In genomic region chr12:4161718-4162117, GRCh38 we compare ENCODE assay signal across 25 cellular contexts.
DNase-seq lines count a peak whose midpoint lies in the region; ATAC-seq, FAIRE-seq and TF ChIP-seq lines count a peak whose summit lies in the region.
"Had no signal": no experiment of that assay in that cellular context is flagged by ENCODE, and none has a peak within 500 bp of the region (broad histone marks: within the 10 kb centered on the region; RNA-seq: fewer than 3 reads in every experiment).

No MANE protein-coding gene starts in this region.

- H3K79me2 ChIP-seq in MM.1S (ENCODE audit: low read length) = no peaks in the 10 kb centered on the region

- H3K36me3 Mint-ChIP-seq in T-helper 1 cell treated with Interleukin-12 subunit alpha and Interleukin-12 subunit beta and Interleukin-4 antibody, amounts not matched to agents 30 μg/mL and 1 μg/mL, for 36 hours (ENCODE audit: low read depth) = peaks cover 4% of the 10 kb centered on the region
- H3K36me3 Mint-ChIP-seq in activated naive CD8-positive, alpha-beta T cell treated with anti-CD3 and anti-CD28 coated beads, Interleukin-2, amount 50 U/mL, for 24 hours (ENCODE audit: low read depth) = peaks cover 3% of the 10 kb centered on the region
- H3K36me3 Mint-ChIP-seq in activated naive CD8-positive, alpha-beta T cell treated with anti-CD3 and anti-CD28 coated beads for 36 hours = peaks cover 7% of the 10 kb centered on the region
- H3K36me3 Mint-ChIP-seq in activated T-helper 17 cell treated with anti-CD3 and anti-CD28 coated beads, Interleukin-2, amount 50 U/mL, for 72 hours (ENCODE audit: low read depth) = no peaks in the 10 kb centered on the region
- H3K36me3 Mint-ChIP-seq: IgD-negative memory B cell had no signal

- no peak overlapping the region for H3K9ac ChIP-seq in MM.1S (ENCODE audit: low read length)
- H3K9ac ChIP-seq: BLaER1 had no signal

- peak; percentile 91 for FAIRE-seq in urothelium cell line (lab: Jason Lieb, UNC)
- FAIRE-seq: H54 had no signal

- no peaks in the 10 kb centered on the region for H4K20me1 ChIP-seq in MM.1S (ENCODE audit: insufficient read depth, low read length)
- H4K20me1 ChIP-seq: BLaER1 had no signal

- no peaks in the 10 kb centered on the region for H3K9me3 Mint-ChIP-seq in T-helper 1 cell treated with Interleukin-12 subunit alpha and Interleukin-12 subunit beta and Interleukin-4 antibody, amounts not matched to agents 30 μg/mL and 1 μg/mL, for 36 hours
- H3K9me3 Mint-ChIP-seq in activated naive CD8-positive, alpha-beta T cell treated with anti-CD3 and anti-CD28 coated beads, Interleukin-2, amount 50 U/mL, for 24 hours = no peaks in the 10 kb centered on the region
- H3K9me3 Mint-ChIP-seq in activated naive CD8-positive, alpha-beta T cell treated with anti-CD3 and anti-CD28 coated beads for 36 hours = peaks cover 5% of the 10 kb centered on the region
- no peaks in the 10 kb centered on the region for H3K9me3 Mint-ChIP-seq in activated T-helper 17 cell treated with anti-CD3 and anti-CD28 coated beads, Interleukin-2, amount 50 U/mL, for 72 hours
- H3K9me3 Mint-ChIP-seq: CD4-positive, alpha-beta T cell; IgD-negative memory B cell had no signal

- H3K27ac ChIP-seq in MM.1S (ENCODE audit: low read length) = no peak overlapping the region
- H3K27ac ChIP-seq: 22Rv1, BLaER1, PC-9 had no signal

- no peak overlapping the region for H3K4me3 ChIP-seq in MM.1S (ENCODE audit: low read length)
- H3K4me3 ChIP-seq: BLaER1, PC-9 had no signal

- H3K27me3 ChIP-seq in MM.1S (replicated peaks; ENCODE audit: insufficient read depth, low read length) = no peaks in the 10 kb centered on the region

- no peak for ATAC-seq in activated naive CD8-positive, alpha-beta T cell treated with anti-CD3 and anti-CD28 coated beads, Interleukin-2, amount 50 U/mL, for 24 hours
- ATAC-seq in activated T-helper 17 cell treated with anti-CD3 and anti-CD28 coated beads, Interleukin-2, amount 50 U/mL, for 72 hours (replicated peaks) = no peak

- H3K4me1 ChIP-seq in MM.1S (ENCODE audit: low read length) = peaks cover 11% of the 10 kb centered on the region

- TF ChIP-seq CTCF in MM.1S (IDR thresholded peaks at IDR 0.05; ENCODE audit: low read length) = no peak

- H3K4me3 Mint-ChIP-seq in T-helper 1 cell treated with Interleukin-12 subunit alpha and Interleukin-12 subunit beta and Interleukin-4 antibody, amounts not matched to agents 30 μg/mL and 1 μg/mL, for 36 hours = no peak overlapping the region
- no peak overlapping the region for H3K4me3 Mint-ChIP-seq in activated naive CD8-positive, alpha-beta T cell treated with anti-CD3 and anti-CD28 coated beads, Interleukin-2, amount 50 U/mL, for 24 hours
- H3K4me3 Mint-ChIP-seq in activated naive CD8-positive, alpha-beta T cell treated with anti-CD3 and anti-CD28 coated beads for 36 hours = no peak overlapping the region
- no peak overlapping the region for H3K4me3 Mint-ChIP-seq in activated T-helper 17 cell treated with anti-CD3 and anti-CD28 coated beads, Interleukin-2, amount 50 U/mL, for 72 hours
- H3K4me3 Mint-ChIP-seq: CD4-positive, alpha-beta T cell; IgD-negative memory B cell had no signal

- H2AFZ ChIP-seq in MM.1S (ENCODE audit: low read length) = no peak overlapping the region
- H2AFZ ChIP-seq: PC-9 had no signal

- peak overlapping the region; percentile 22 for H3K27ac Mint-ChIP-seq in T-helper 1 cell treated with Interleukin-12 subunit alpha and Interleukin-12 subunit beta and Interleukin-4 antibody, amounts not matched to agents 30 μg/mL and 1 μg/mL, for 36 hours
- peak overlapping the region; percentile 1 for H3K27ac Mint-ChIP-seq in activated naive CD8-positive, alpha-beta T cell treated with anti-CD3 and anti-CD28 coated beads, Interleukin-2, amount 50 U/mL, for 24 hours
- H3K27ac Mint-ChIP-seq in activated naive CD8-positive, alpha-beta T cell treated with anti-CD3 and anti-CD28 coated beads for 36 hours = no peak overlapping the region
- H3K27ac Mint-ChIP-seq in activated T-helper 17 cell treated with anti-CD3 and anti-CD28 coated beads, Interleukin-2, amount 50 U/mL, for 72 hours = peak overlapping the region; percentile 65
- H3K27ac Mint-ChIP-seq: CD4-positive, alpha-beta T cell; IgD-negative memory B cell had no signal

- DNase-seq in T-helper 1 cell (no peak), urothelium cell line (ENCODE audit: low spot score) (no peak), NCI-H1930 (lab: John Stamatoyannopoulos, UW) (no peak), MM.1S (no peak)
- DNase-seq in activated naive CD8-positive, alpha-beta T cell treated with anti-CD3 and anti-CD28 coated beads, Interleukin-2, amount 50 U/mL, for 24 hours = no peak
- no peak for DNase-seq in activated naive CD8-positive, alpha-beta T cell treated with anti-CD3 and anti-CD28 coated beads for 36 hours
- DNase-seq: ACHN; CD4-positive, alpha-beta T cell; COR-L47; DMS79; NCI-H1092 treated with DMSO at 0.1 percent for 48 hours; NCI-H1436 treated with DMSO at 0.1 percent for 48 hours; NCI-H2029; NCI-H226; NCI-H510A treated with DMSO at 0.1 percent for 48 hours; NCI-H748 treated with DMSO at 0.1 percent for 48 hours; PC-9; RPMI8226; SHP77 had no signal

- H3K4me1 Mint-ChIP-seq in T-helper 1 cell treated with Interleukin-12 subunit alpha and Interleukin-12 subunit beta and Interleukin-4 antibody, amounts not matched to agents 30 μg/mL and 1 μg/mL, for 36 hours (ENCODE audit: low read depth) = peaks cover 54% of the 10 kb centered on the region
- peaks cover 59% of the 10 kb centered on the region for H3K4me1 Mint-ChIP-seq in activated naive CD8-positive, alpha-beta T cell treated with anti-CD3 and anti-CD28 coated beads, Interleukin-2, amount 50 U/mL, for 24 hours
- H3K4me1 Mint-ChIP-seq in activated naive CD8-positive, alpha-beta T cell treated with anti-CD3 and anti-CD28 coated beads for 36 hours = peaks cover 47% of the 10 kb centered on the region
- peaks cover 36% of the 10 kb centered on the region for H3K4me1 Mint-ChIP-seq in activated T-helper 17 cell treated with anti-CD3 and anti-CD28 coated beads, Interleukin-2, amount 50 U/mL, for 72 hours

- no peaks in the 10 kb centered on the region for H3K9me2 ChIP-seq in MM.1S (replicated peaks; ENCODE audit: insufficient read depth, low read length)

- H3K9me3 ChIP-seq in MM.1S (replicated peaks; ENCODE audit: insufficient read depth, low read length) = no peaks in the 10 kb centered on the region
- H3K9me3 ChIP-seq: BLaER1 had no signal

- H3K27me3 Mint-ChIP-seq in T-helper 1 cell treated with Interleukin-12 subunit alpha and Interleukin-12 subunit beta and Interleukin-4 antibody, amounts not matched to agents 30 μg/mL and 1 μg/mL, for 36 hours (ENCODE audit: low read depth) = no peaks in the 10 kb centered on the region
- no peaks in the 10 kb centered on the region for H3K27me3 Mint-ChIP-seq in activated naive CD8-positive, alpha-beta T cell treated with anti-CD3 and anti-CD28 coated beads, Interleukin-2, amount 50 U/mL, for 24 hours
- no peaks in the 10 kb centered on the region for H3K27me3 Mint-ChIP-seq in activated naive CD8-positive, alpha-beta T cell treated with anti-CD3 and anti-CD28 coated beads for 36 hours
- no peaks in the 10 kb centered on the region for H3K27me3 Mint-ChIP-seq in activated T-helper 17 cell treated with anti-CD3 and anti-CD28 coated beads, Interleukin-2, amount 50 U/mL, for 72 hours
- H3K27me3 Mint-ChIP-seq: CD4-positive, alpha-beta T cell; IgD-negative memory B cell had no signal

- H3F3A ChIP-seq in MM.1S (ENCODE audit: insufficient read depth, low read length) = 0 out of 2 replicates have a peak, but pooled peaks cover 4% of the 10 kb centered on the region

- H3K36me3 ChIP-seq in MM.1S (replicated peaks; ENCODE audit: insufficient read depth, low read length) = no peaks in the 10 kb centered on the region
- H3K36me3 ChIP-seq: BLaER1 had no signal

- no peak overlapping the region for H3K4me2 ChIP-seq in MM.1S (ENCODE audit: low read depth, low read length)
- H3K4me2 ChIP-seq: BLaER1, PC-9 had no signal
